ENCODE assay signal across 40 cellular contexts in genomic region chr11:62166371-62166770, GRCh38. TPM values are rescaled to one million over a fixed set of nuclear protein-coding genes. Genes with fewer than 3 reads are reported as not detected.
"Had no signal": no experiment of that assay in that cellular context is flagged by ENCODE, and none has a peak within 500 bp of the region (broad histone marks: within the 10 kb centered on the region; RNA-seq: fewer than 3 reads in every experiment).

No MANE protein-coding gene starts in this region.

- H3K4me1 ChIP-seq: ascending aorta, body of pancreas, breast epithelium had no signal

- H3K9me3 ChIP-seq: adrenal gland, ascending aorta, body of pancreas, breast epithelium had no signal

- H3K36me3 ChIP-seq: adrenal gland, ascending aorta, brain microvascular endothelial cell, breast epithelium, cardiac muscle cell had no signal

- H3K27me3 ChIP-seq: adrenal gland, ascending aorta, brain microvascular endothelial cell, breast epithelium had no signal

- H3K4me3 ChIP-seq: adrenal gland, ascending aorta, body of pancreas, breast epithelium, cardiac muscle cell had no signal

- DNase-seq: activated effector memory CD4-positive, alpha-beta T cell treated with anti-CD3 and anti-CD28 coated beads, Interleukin-2, amount 50 U/mL, for 16 hours; activated effector memory CD4-positive, alpha-beta T cell treated with Interleukin-2 at 50 U/mL for 16 hours; activated gamma-delta T cell; activated gamma-delta T cell treated with Interleukin-2 at 50 U/mL for 16 hours; activated naive CD4-positive, alpha-beta T cell; activated naive CD4-positive, alpha-beta T cell treated with anti-CD3 and anti-CD28 coated beads for 36 hours; activated naive CD4-positive, alpha-beta T cell treated with anti-CD3 and anti-CD28 coated beads, Interleukin-2, amount 10 ng/mL, durations not matched to agents 7 days and 5 days; activated naive CD4-positive, alpha-beta T cell treated with anti-CD3 and anti-CD28 coated beads, Interleukin-2, amount 50 U/mL, for 16 hours; activated naive CD4-positive, alpha-beta T cell treated with Interleukin-2 at 50 U/mL for 16 hours; activated naive CD8-positive, alpha-beta T cell treated with anti-CD3 and anti-CD28 coated beads for 36 hours; activated naive CD8-positive, alpha-beta T cell treated with anti-CD3 and anti-CD28 coated beads, Interleukin-2, amount 10 ng/mL, durations not matched to agents 7 days and 5 days; activated naive CD8-positive, alpha-beta T cell treated with anti-CD3 and anti-CD28 coated beads, Interleukin-2, amount 50 U/mL, for 24 hours; activated T-cell treated with anti-CD3 and anti-CD28 coated beads, Interleukin-2, amount 50 U/mL, for 1 hour; activated T-cell treated with anti-CD3 and anti-CD28 coated beads, Interleukin-2, amount 50 U/mL, for 24 hours; activated T-cell treated with anti-CD3 and anti-CD28 coated beads, Interleukin-2, amount 50 U/mL, for 4 hours; activated T-cell treated with anti-CD3 and anti-CD28 coated beads, Interleukin-2, amount 50 U/mL, for 48 hours; activated T-cell treated with anti-CD3 and anti-CD28 coated beads, Interleukin-2, amount 50 U/mL, for 72 hours; adrenal gland; amniotic stem cell; amygdala; anterior cingulate cortex; aorta; body of pancreas; brain microvascular endothelial cell; caudate nucleus; central memory CD4-positive, alpha-beta T cell; cerebellar nuclear complex had no signal

- H3K27ac ChIP-seq: adrenal gland, ascending aorta, body of pancreas, brain microvascular endothelial cell, breast epithelium, cardiac muscle cell had no signal

- ATAC-seq: activated naive CD4-positive, alpha-beta T cell treated with anti-CD3 and anti-CD28 coated beads, Interleukin-2, amount 50 U/mL, for 72 hours; activated naive CD8-positive, alpha-beta T cell treated with anti-CD3 and anti-CD28 coated beads, Interleukin-2, amount 50 U/mL, for 24 hours; activated T-cell treated with anti-CD3 and anti-CD28 coated beads, Interleukin-2, amount 50 U/mL, for 4 hours; activated T-cell treated with anti-CD3 and anti-CD28 coated beads, Interleukin-2, amount 50 U/mL, for 72 hours; activated T-helper 17 cell treated with anti-CD3 and anti-CD28 coated beads, Interleukin-2, amount 50 U/mL, for 72 hours; body of pancreas had no signal

RNA-seq across cellular contexts. Expression of gene SCGB1D1, which starts 23.6 kb away (rescaled TPM):
- total RNA-seq: activated naive CD4-positive, alpha-beta T cell treated with anti-CD3 and anti-CD28 coated beads for 36 hours; activated naive CD4-positive, alpha-beta T cell treated with anti-CD3 and anti-CD28 coated beads, Interleukin-2, amount 50 U/mL, for 72 hours; activated naive CD8-positive, alpha-beta T cell treated with anti-CD3 and anti-CD28 coated beads for 36 hours; activated naive CD8-positive, alpha-beta T cell treated with anti-CD3 and anti-CD28 coated beads, Interleukin-2, amount 10 ng/mL, durations not matched to agents 7 days and 5 days; activated T-cell treated with anti-CD3 and anti-CD28 coated beads, Interleukin-2, amount 50 U/mL, for 4 hours; activated T-cell treated with anti-CD3 and anti-CD28 coated beads, Interleukin-2, amount 50 U/mL, for 72 hours; activated T-helper 1 cell treated with anti-CD3 and anti-CD28 coated beads, Interleukin-12 subunit alpha, Interleukin-12 subunit beta, Interleukin-2, Interleukin-4 antibody, amounts not matched to agents 30 ng/mL and 10 ng/mL and 1 ng/mL, durations not matched to agents 14 hours and 24 hours and 36 hours; activated T-helper 17 cell treated with anti-CD3 and anti-CD28 coated beads, Interleukin-2, amount 50 U/mL, for 72 hours; activated T-helper 2 cell treated with anti-CD3 and anti-CD28 coated beads, Interferon-gamma antibody, Interleukin-2, Interleukin-4, amounts not matched to agents 10 μg/mL and 5 μg/mL and 100 μg/mL, durations not matched to agents 14 hours and 24 hours and 36 hours; adrenal gland; aorta; ascending aorta; astrocyte; body of pancreas; breast epithelium; bronchial epithelial cell; cardiac muscle cell; cardiac septum; cerebellum; chondrocyte had no signal
- polyA plus RNA-seq: adipose tissue, adrenal gland, aorta, cardiac muscle cell had no signal

RNA-seq across cellular contexts. Expression of gene SCGB2A1, which starts 42.1 kb away (rescaled TPM):
- total RNA-seq: activated naive CD4-positive, alpha-beta T cell treated with anti-CD3 and anti-CD28 coated beads for 36 hours; activated naive CD4-positive, alpha-beta T cell treated with anti-CD3 and anti-CD28 coated beads, Interleukin-2, amount 50 U/mL, for 72 hours; activated naive CD8-positive, alpha-beta T cell treated with anti-CD3 and anti-CD28 coated beads for 36 hours; activated naive CD8-positive, alpha-beta T cell treated with anti-CD3 and anti-CD28 coated beads, Interleukin-2, amount 10 ng/mL, durations not matched to agents 7 days and 5 days; activated T-cell treated with anti-CD3 and anti-CD28 coated beads, Interleukin-2, amount 50 U/mL, for 4 hours; activated T-cell treated with anti-CD3 and anti-CD28 coated beads, Interleukin-2, amount 50 U/mL, for 72 hours; activated T-helper 1 cell treated with anti-CD3 and anti-CD28 coated beads, Interleukin-12 subunit alpha, Interleukin-12 subunit beta, Interleukin-2, Interleukin-4 antibody, amounts not matched to agents 30 ng/mL and 10 ng/mL and 1 ng/mL, durations not matched to agents 14 hours and 24 hours and 36 hours; activated T-helper 17 cell treated with anti-CD3 and anti-CD28 coated beads, Interleukin-2, amount 50 U/mL, for 72 hours; activated T-helper 2 cell treated with anti-CD3 and anti-CD28 coated beads, Interferon-gamma antibody, Interleukin-2, Interleukin-4, amounts not matched to agents 10 μg/mL and 5 μg/mL and 100 μg/mL, durations not matched to agents 14 hours and 24 hours and 36 hours; adrenal gland; aorta; ascending aorta; astrocyte; bronchial epithelial cell; cardiac muscle cell; cardiac septum; cerebellum; chondrocyte had no signal
- polyA plus RNA-seq: adrenal gland, aorta, cardiac muscle cell had no signal
